1 cellular context compared by ENCODE assay signal in genomic region chr15:41568350-41569017, GRCh38.
TF ChIP-seq lines count a peak whose summit lies in the region.

No MANE protein-coding gene starts in this region.

TF ChIP-seq in HepG2, 621 proteins besides CTCF, POLR2A, EP300 and RAD21 (continued from another document and continues in another):
- TF ChIP-seq ZBED4 (CRISPR knock-in tag; IDR thresholded peaks at IDR 0.05; ENCODE audit: borderline replicate concordance) (0 out of 2 replicates have a peak, but pooled peaks have one; percentile 25), EZH2 (conservative IDR thresholded peaks at IDR 0.05; ENCODE audit: low read depth, low read length) (no peak), ZNF253 (CRISPR knock-in tag; IDR thresholded peaks at IDR 0.05; ENCODE audit: borderline replicate concordance) (no peak), TRIM22 (IDR thresholded peaks at IDR 0.05) (no peak), BCLAF1 (IDR thresholded peaks at IDR 0.05) (no peak), ZNF597 (CRISPR knock-in tag; IDR thresholded peaks at IDR 0.05) (no peak), ZNF30 (CRISPR knock-in tag; IDR thresholded peaks at IDR 0.05) (no peak), AKAP8 (CRISPR knock-in tag; IDR thresholded peaks at IDR 0.05) (no peak; the same call in 1 of the 2 replicates), ZNF724P (CRISPR knock-in tag; IDR thresholded peaks at IDR 0.05; ENCODE audit: borderline replicate concordance) (no peak), FOXO1 (CRISPR knock-in tag; IDR thresholded peaks at IDR 0.05) (peak; percentile 89), ZNF713 (CRISPR knock-in tag; IDR thresholded peaks at IDR 0.05) (no peak), CENPT (CRISPR knock-in tag; IDR thresholded peaks at IDR 0.05; ENCODE audit: low read depth) (no peak), SIN3B (IDR thresholded peaks at IDR 0.05; ENCODE audit: low read length) (no peak), BORCS8-MEF2B (CRISPR knock-in tag; IDR thresholded peaks at IDR 0.05) (no peak; the same call in 1 of the 2 replicates), ZNF317 (CRISPR knock-in tag; IDR thresholded peaks at IDR 0.05) (no peak), ZNF441 (CRISPR knock-in tag; IDR thresholded peaks at IDR 0.05; ENCODE audit: borderline replicate concordance) (no peak), ZNF232 (CRISPR knock-in tag; IDR thresholded peaks at IDR 0.05; ENCODE audit: borderline replicate concordance) (peak; percentile 13; the same call in 1 of the 2 replicates), ZNF33B (CRISPR knock-in tag; IDR thresholded peaks at IDR 0.05) (peak; percentile 38; the same call in 1 of the 2 replicates), ZNF282 (IDR thresholded peaks at IDR 0.05; ENCODE audit: partially characterized antibody) (no peak), AHDC1 (CRISPR knock-in tag; IDR thresholded peaks at IDR 0.05; ENCODE audit: borderline replicate concordance) (peak; percentile 73; the same call in 1 of the 2 replicates), CC2D1A (CRISPR knock-in tag; IDR thresholded peaks at IDR 0.05) (no peak), MTA1 (CRISPR knock-in tag; IDR thresholded peaks at IDR 0.05; ENCODE audit: borderline replicate concordance) (peak; percentile 91; the same call in 1 of the 2 replicates), U2AF2 (IDR thresholded peaks at IDR 0.05; ENCODE audit: low read depth, low read length) (no peak), GZF1 (CRISPR knock-in tag; IDR thresholded peaks at IDR 0.05) (no peak), SUZ12 (IDR thresholded peaks at IDR 0.05; ENCODE audit: low read depth, low read length) (no peak), ZNF580 (CRISPR knock-in tag; IDR thresholded peaks at IDR 0.05; ENCODE audit: borderline replicate concordance, low read depth) (no peak; the same call in 1 of the 2 replicates), YEATS2 (CRISPR knock-in tag; IDR thresholded peaks at IDR 0.05; ENCODE audit: borderline replicate concordance) (peak; percentile 56; the same call in 1 of the 2 replicates), ADNP (CRISPR knock-in tag; IDR thresholded peaks at IDR 0.05) (no peak), ZNF235 (CRISPR knock-in tag; IDR thresholded peaks at IDR 0.05; ENCODE audit: borderline replicate concordance) (no peak), MAFG (CRISPR knock-in tag; IDR thresholded peaks at IDR 0.05) (no peak), HCFC1 (IDR thresholded peaks at IDR 0.05; ENCODE audit: low read depth, low read length) (no peak), ZNF550 (CRISPR knock-in tag; IDR thresholded peaks at IDR 0.05; ENCODE audit: borderline replicate concordance) (no peak), SRY (CRISPR knock-in tag; IDR thresholded peaks at IDR 0.05) (no peak; the same call in 1 of the 2 replicates), ZNF280B (CRISPR knock-in tag; IDR thresholded peaks at IDR 0.05; ENCODE audit: borderline replicate concordance) (0 out of 2 replicates have a peak, but pooled peaks have one; percentile 16), ZNF766 (CRISPR knock-in tag; IDR thresholded peaks at IDR 0.05; ENCODE audit: borderline replicate concordance) (no peak), ZNF772 (CRISPR knock-in tag; IDR thresholded peaks at IDR 0.05) (peak; percentile 76; the same call in 1 of the 2 replicates), ZNF383 (CRISPR knock-in tag; IDR thresholded peaks at IDR 0.05; ENCODE audit: borderline replicate concordance) (no peak), HBP1 (CRISPR knock-in tag; IDR thresholded peaks at IDR 0.05; ENCODE audit: low read depth) (peak; percentile 54; the same call in 1 of the 2 replicates), FOXA1 (IDR thresholded peaks at IDR 0.05) (peak; percentile 67), FOXA1 (CRISPR knock-in tag; IDR thresholded peaks at IDR 0.05) (peak; percentile 98), SALL2 (CRISPR knock-in tag; IDR thresholded peaks at IDR 0.05) (peak; percentile 59; the same call in 1 of the 2 replicates), NR2F2 (IDR thresholded peaks at IDR 0.05; ENCODE audit: borderline replicate concordance, low read depth) (peak; percentile 51; the same call in 1 of the 2 replicates), CBFB (CRISPR knock-in tag; IDR thresholded peaks at IDR 0.05) (peak; percentile 77), NBN (conservative IDR thresholded peaks at IDR 0.05) (no peak), DRAP1 (CRISPR knock-in tag; IDR thresholded peaks at IDR 0.05) (peak; percentile 64)
